ENCODE assay signal across 9 cellular contexts in genomic region chr5:32505718-32506117, GRCh38.
DNase-seq lines count a peak whose midpoint lies in the region; ATAC-seq and TF ChIP-seq lines count a peak whose summit lies in the region.
"Had no signal": no experiment of that assay in that cellular context is flagged by ENCODE, and none has a peak within 500 bp of the region (broad histone marks: within the 10 kb centered on the region; RNA-seq: fewer than 3 reads in every experiment).

No MANE protein-coding gene starts in this region.

- POLR2A ChIA-PET in naive thymus-derived CD4-positive, alpha-beta T cell (lab: Charles Lee): interaction anchor here (0.7 to 2.1 kb wide), 2 partner anchors 9 to 79 kb away, joined by 3 to 5 read pairs; partner anchors contain the start of gene SUB1

- H3K4me3 ChIP-seq in SJCRH30 (peak overlapping the region; percentile 30), fibroblast of villous mesenchyme (ENCODE audit: low read depth, low read length) (peak overlapping the region; percentile 1), sigmoid colon (peak overlapping the region in 1 of 4 donors; percentile 7)
- H3K4me3 ChIP-seq in naive thymus-derived CD4-positive, alpha-beta T cell (ENCODE audit: low read length): no peak overlapping the region

- H3K36me3 ChIP-seq in SJCRH30 (no peaks in the 10 kb centered on the region), sigmoid colon (no peaks in the 10 kb centered on the region)
- H3K36me3 ChIP-seq in naive thymus-derived CD4-positive, alpha-beta T cell (ENCODE audit: control insufficient read depth in 2 of 3, insufficient read depth in 3 of 3, low read length in 3 of 3): no peaks in the 10 kb centered on the region

- no peak for TF ChIP-seq CTCF in fibroblast of villous mesenchyme (IDR thresholded peaks at IDR 0.05; ENCODE audit: insufficient read depth, low read depth, low read length)
- no peak for TF ChIP-seq CTCF in sigmoid colon (IDR thresholded peaks at IDR 0.05)

- peak; percentile 69 for DNase-seq in GM04504 (ENCODE audit: low read depth)
- DNase-seq in SJCRH30: no peak
- DNase-seq in fibroblast of villous mesenchyme (ENCODE audit: low read depth): peak; percentile 79
- DNase-seq in sigmoid colon: no peak
- no peak for DNase-seq in stimulated activated effector memory CD8-positive, alpha-beta T cell treated with anti-CD3 and anti-CD28 coated beads, Interleukin-12 subunit alpha, Interleukin-12 subunit beta, amount 100 ng/mL, for 72 hours (ENCODE audit: low spot score in 2 of 2)
- no peak for DNase-seq in naive thymus-derived CD4-positive, alpha-beta T cell

- WGBS in sigmoid colon, 2 donors: 71 to 84% methylated on average over 3 of the region's 3 CpGs

- H3K27me3 ChIP-seq in SJCRH30 (no peaks in the 10 kb centered on the region), sigmoid colon (no peaks in the 10 kb centered on the region)
- H3K27me3 ChIP-seq in naive thymus-derived CD4-positive, alpha-beta T cell (ENCODE audit: control insufficient read depth in 2 of 2, insufficient read depth in 2 of 2, low read length in 2 of 2): no peaks in the 10 kb centered on the region

- no peak for TF ChIP-seq EP300 in sigmoid colon (IDR thresholded peaks at IDR 0.05)

- no peaks in the 10 kb centered on the region for H3K36me3 Mint-ChIP-seq in stimulated activated effector memory CD8-positive, alpha-beta T cell treated with anti-CD3 and anti-CD28 coated beads, Interleukin-12 subunit alpha, Interleukin-12 subunit beta, amount 100 ng/mL, for 72 hours
- H3K36me3 Mint-ChIP-seq in naive thymus-derived CD4-positive, alpha-beta T cell: no peaks in the 10 kb centered on the region

- H3K4me3 Mint-ChIP-seq in stimulated activated effector memory CD8-positive, alpha-beta T cell treated with anti-CD3 and anti-CD28 coated beads, Interleukin-12 subunit alpha, Interleukin-12 subunit beta, amount 100 ng/mL, for 72 hours: no peak overlapping the region
- H3K4me3 Mint-ChIP-seq in naive thymus-derived CD4-positive, alpha-beta T cell: peak overlapping the region in 5 of 10 donors; percentile 13 to 72 (median 62)

- H3K27ac Mint-ChIP-seq in stimulated activated effector memory CD8-positive, alpha-beta T cell treated with anti-CD3 and anti-CD28 coated beads, Interleukin-12 subunit alpha, Interleukin-12 subunit beta, amount 100 ng/mL, for 72 hours: no peak overlapping the region
- H3K27ac Mint-ChIP-seq in naive thymus-derived CD4-positive, alpha-beta T cell: peak overlapping the region in 4 of 9 donors; percentile 45 to 83 (median 64)

- H3K9me3 ChIP-seq in SJCRH30 (replicated peaks): no peaks in the 10 kb centered on the region
- no peaks in the 10 kb centered on the region for H3K9me3 ChIP-seq in sigmoid colon
- no peaks in the 10 kb centered on the region for H3K9me3 ChIP-seq in naive thymus-derived CD4-positive, alpha-beta T cell (ENCODE audit: control insufficient read depth in 2 of 3, low read length in 3 of 3)

- intact Hi-C loops in sigmoid colon (cut with DNase I): loop anchor here (5.0 kb wide), 1 partner anchor 82 kb away; the partner anchor contains the start of gene SUB1
- intact Hi-C loops in naive thymus-derived CD4-positive, alpha-beta T cell (cut with micrococcal nuclease): loop anchor here in 1 of 2 donors (2.0 kb wide), 1 partner anchor 25 kb away; no protein-coding TSS in a partner anchor

- CTCF ChIA-PET in naive thymus-derived CD4-positive, alpha-beta T cell (lab: Charles Lee): interaction anchor here (0.5 to 3.1 kb wide), 5 partner anchors 12 to 84 kb away, joined by 3 to 16 read pairs (median 5); no protein-coding TSS in a partner anchor

- H3K27me3 Mint-ChIP-seq in naive thymus-derived CD4-positive, alpha-beta T cell: peaks cover 0 to 16% (median 0%) of the 10 kb centered on the region in 5 donors

- no peak for ATAC-seq in GM19463 (IDR thresholded peaks at IDR 0.05; ENCODE audit: unreplicated experiment)
- no peak for ATAC-seq in stimulated activated effector memory CD8-positive, alpha-beta T cell treated with anti-CD3 and anti-CD28 coated beads, Interleukin-12 subunit alpha, Interleukin-12 subunit beta, amount 100 ng/mL, for 72 hours
- no peak for ATAC-seq in naive thymus-derived CD4-positive, alpha-beta T cell
- ATAC-seq in GM21390 (IDR thresholded peaks at IDR 0.05; ENCODE audit: unreplicated experiment): no peak
- ATAC-seq: esophagus mucosa had no signal

- H3K4me1 Mint-ChIP-seq in stimulated activated effector memory CD8-positive, alpha-beta T cell treated with anti-CD3 and anti-CD28 coated beads, Interleukin-12 subunit alpha, Interleukin-12 subunit beta, amount 100 ng/mL, for 72 hours: no peaks in the 10 kb centered on the region
- peaks cover 11 to 26% (median 23%) of the 10 kb centered on the region in 7 donors for H3K4me1 Mint-ChIP-seq in naive thymus-derived CD4-positive, alpha-beta T cell

- no peak for TF ChIP-seq POLR2A in sigmoid colon (IDR thresholded peaks at IDR 0.05)

- H3K4me1 ChIP-seq in SJCRH30 (peaks cover 40% of the 10 kb centered on the region), sigmoid colon (peaks cover 0 to 46% (median 38%) of the 10 kb centered on the region in 4 donors)
- peaks cover 0 to 7% of the 10 kb centered on the region in 2 donors for H3K4me1 ChIP-seq in naive thymus-derived CD4-positive, alpha-beta T cell (ENCODE audit: control insufficient read depth in 2 of 2, insufficient read depth in 2 of 2, low read length in 2 of 2)

- H3K27ac ChIP-seq in SJCRH30: peak overlapping the region; percentile 81
- peak overlapping the region; percentile 68 to 83 (median 69) for H3K27ac ChIP-seq in sigmoid colon
- H3K27ac ChIP-seq in naive thymus-derived CD4-positive, alpha-beta T cell (ENCODE audit: low read depth, low read length): no peak overlapping the region

- no peaks in the 10 kb centered on the region for H3K9me3 Mint-ChIP-seq in stimulated activated effector memory CD8-positive, alpha-beta T cell treated with anti-CD3 and anti-CD28 coated beads, Interleukin-12 subunit alpha, Interleukin-12 subunit beta, amount 100 ng/mL, for 72 hours
- peaks cover 0 to 2% (median 0%) of the 10 kb centered on the region in 11 donors for H3K9me3 Mint-ChIP-seq in naive thymus-derived CD4-positive, alpha-beta T cell

Comparison
In these comparisons a context has a peak if more than half of its experiments do, and no peak if none do; other contexts are left out.
1. DNase-seq: peak in GM04504 (single experiment) and fibroblast of villous mesenchyme (single experiment); none in SJCRH30 (0 of 2), sigmoid colon (single experiment), stimulated activated effector memory CD8-positive, alpha-beta T cell treated with anti-CD3 and anti-CD28 coated beads, Interleukin-12 subunit alpha, Interleukin-12 subunit beta, amount 100 ng/mL, for 72 hours (0 of 2) and naive thymus-derived CD4-positive, alpha-beta T cell (0 of 9).